ENCODE assay signal across 6 cellular contexts in the genomic region with DNA sequence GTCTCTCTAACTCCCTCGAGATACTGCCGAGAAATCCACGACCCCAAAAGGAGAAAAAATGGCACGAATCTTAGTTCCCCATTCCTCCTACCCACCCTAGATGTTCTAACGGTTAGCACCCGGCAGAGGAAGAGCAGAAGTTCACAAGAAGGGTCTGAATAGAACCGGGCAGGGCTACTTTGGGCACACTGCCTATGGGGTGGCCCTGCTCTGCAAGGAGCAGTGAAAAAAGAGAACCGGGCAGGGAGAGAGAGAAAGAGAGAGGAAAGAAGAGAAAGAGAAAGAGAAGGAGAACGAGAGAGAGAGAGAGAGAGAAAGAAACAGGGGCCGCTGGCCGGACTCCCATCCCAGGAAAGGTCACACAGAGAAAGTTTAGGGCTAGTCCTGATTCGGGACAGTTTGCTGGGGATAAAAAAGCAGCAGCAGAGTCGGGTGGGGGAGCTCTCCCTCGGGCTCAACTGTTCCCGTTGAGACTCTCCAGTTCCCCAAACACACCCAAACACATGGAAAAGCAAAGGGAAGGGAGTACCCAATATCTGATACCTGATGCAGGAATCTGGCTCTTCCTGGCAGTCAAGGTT. TPM values are rescaled to one million over a fixed set of nuclear protein-coding genes. Genes with fewer than 3 reads are reported as not detected.
DNase-seq lines count a peak whose midpoint lies in the region; ATAC-seq and TF ChIP-seq lines count a peak whose summit lies in the region.

No MANE protein-coding gene starts in this region.

- 1% methylated on average over 15 of the region's 15 CpGs for WGBS in ectodermal cell, 2 experiments

- H3K4me3 ChIP-seq in ectodermal cell (ENCODE audit: insufficient read depth, low read depth, low read length) (peak overlapping the region; percentile 69), retinal pigment epithelial cell (ENCODE audit: low read length) (peak overlapping the region; percentile 88)

- H3K27ac ChIP-seq in ectodermal cell (ENCODE audit: insufficient read depth, low read depth, low read length, poor library complexity, severe bottlenecking), result peak overlapping the region; percentile 81

- DNase-seq in activated effector memory CD4-positive, alpha-beta T cell treated with anti-CD3 and anti-CD28 coated beads, Interleukin-2, amount 50 U/mL, for 16 hours, result peak; percentile 60
- no peak for DNase-seq in activated effector memory CD4-positive, alpha-beta T cell treated with Interleukin-2 at 50 U/mL for 16 hours
- DNase-seq in retinal pigment epithelial cell (ENCODE audit: low read depth) (no peak), OCI-M2 (lab: John Stamatoyannopoulos, UW; ENCODE audit: unreplicated experiment) (no peak)

- peaks cover 4% of the 10 kb centered on the region for H3K36me3 ChIP-seq in ectodermal cell (ENCODE audit: control insufficient read depth, insufficient read depth, low read length)

- no peaks in the 10 kb centered on the region for H3K4me1 ChIP-seq in ectodermal cell (ENCODE audit: control insufficient read depth, insufficient read depth, low read length)

- H3K9me3 ChIP-seq in ectodermal cell (ENCODE audit: control insufficient read depth, low read length), result no peaks in the 10 kb centered on the region

- no peak for ATAC-seq in HG03442 (IDR thresholded peaks at IDR 0.05; ENCODE audit: unreplicated experiment)

- H3K27me3 ChIP-seq in ectodermal cell (ENCODE audit: control insufficient read depth, insufficient read depth, low read length, poor library complexity, severe bottlenecking), result no peaks in the 10 kb centered on the region

- no peak for TF ChIP-seq CTCF in retinal pigment epithelial cell (conservative IDR thresholded peaks at IDR 0.05; ENCODE audit: low read depth, low read length)

RNA-seq across cellular contexts. Expression of a gene that starts 0.5 kb away (rescaled TPM):
- 42.4 TPM for polyA plus RNA-seq in ectodermal cell (2013, experiment 1 of 4)
- 47.1 TPM for polyA plus RNA-seq in ectodermal cell (2013, experiment 2 of 4)
- 34.9 TPM for polyA plus RNA-seq in ectodermal cell (2013, experiment 3 of 4)
- 34.0 TPM for polyA plus RNA-seq in ectodermal cell (2013, experiment 4 of 4)

RNA-seq across cellular contexts. Expression of a gene that starts 0.8 kb away (rescaled TPM):
- 118 TPM for polyA plus RNA-seq in ectodermal cell (2013, experiment 1 of 4)
- polyA plus RNA-seq in ectodermal cell (2013, experiment 2 of 4), result 121 TPM
- polyA plus RNA-seq in ectodermal cell (2013, experiment 3 of 4), result 69.7 TPM
- 75.7 TPM for polyA plus RNA-seq in ectodermal cell (2013, experiment 4 of 4)

RNA-seq across cellular contexts. Expression of a gene that starts 16.4 kb away (rescaled TPM):
- 2,488 TPM for polyA plus RNA-seq in ectodermal cell (2013, experiment 1 of 4)
- 2,299 TPM for polyA plus RNA-seq in ectodermal cell (2013, experiment 2 of 4)
- polyA plus RNA-seq in ectodermal cell (2013, experiment 3 of 4), result 2,315 TPM
- 2,702 TPM for polyA plus RNA-seq in ectodermal cell (2013, experiment 4 of 4)

RNA-seq across cellular contexts. Expression of a gene that starts 21.3 kb away (rescaled TPM):
- polyA plus RNA-seq in ectodermal cell (2013, experiment 1 of 4), result 0.87 TPM
- 0.76 TPM for polyA plus RNA-seq in ectodermal cell (2013, experiment 2 of 4)
- polyA plus RNA-seq in ectodermal cell (2013, experiment 3 of 4), result 0.80 TPM
- 0.69 TPM for polyA plus RNA-seq in ectodermal cell (2013, experiment 4 of 4)

RNA-seq across cellular contexts. Expression of a gene that starts 58.7 kb away (rescaled TPM):
- polyA plus RNA-seq in ectodermal cell (2013, experiment 1 of 4), result 21.8 TPM
- 21.3 TPM for polyA plus RNA-seq in ectodermal cell (2013, experiment 2 of 4)
- polyA plus RNA-seq in ectodermal cell (2013, experiment 3 of 4), result 15.1 TPM
- 16.5 TPM for polyA plus RNA-seq in ectodermal cell (2013, experiment 4 of 4)
